ENCODE assay signal across 1 cellular context in genomic region chr16:47018223-47018891, GRCh38.
TF ChIP-seq lines count a peak whose summit lies in the region.

No MANE protein-coding gene starts in this region.

TF ChIP-seq in GM12878, 131 proteins besides CTCF, POLR2A, EP300 and RAD21 (continued from another document and continues in another):
- TF ChIP-seq CEBPZ (IDR thresholded peaks at IDR 0.05; ENCODE audit: low read depth, low read length) (no peak), CBX3 (IDR thresholded peaks at IDR 0.05; ENCODE audit: borderline replicate concordance, low read depth) (no peak), SREBF1 (IDR thresholded peaks at IDR 0.05; ENCODE audit: low read length) (no peak), SREBF2 (IDR thresholded peaks at IDR 0.05; ENCODE audit: low read length) (no peak), FOXM1 (IDR thresholded peaks at IDR 0.05; ENCODE audit: low read depth, low read length) (peak; percentile 72), HDGF (IDR thresholded peaks at IDR 0.05) (peak; percentile 85), E4F1 (IDR thresholded peaks at IDR 0.05; ENCODE audit: borderline replicate concordance, partially characterized antibody) (peak; percentile 74), NKRF (conservative IDR thresholded peaks at IDR 0.05) (peak; percentile 83), SUZ12 (IDR thresholded peaks at IDR 0.05; ENCODE audit: unreplicated experiment) (no peak), MTA3 (IDR thresholded peaks at IDR 0.05; ENCODE audit: borderline replicate concordance, low read length) (no peak), POU2F2 (IDR thresholded peaks at IDR 0.05; ENCODE audit: borderline replicate concordance, low read depth, low read length) (peak; percentile 30; the same call in 1 of the 3 replicates), ZBTB4 (CRISPR knock-in tag; IDR thresholded peaks at IDR 0.05) (no peak), IKZF1 (conservative IDR thresholded peaks at IDR 0.05) (peak; percentile 77), ZBTB11 (CRISPR knock-in tag; IDR thresholded peaks at IDR 0.05) (no peak), ZNF217 (IDR thresholded peaks at IDR 0.05) (peak; percentile 99), CBX5 (IDR thresholded peaks at IDR 0.05; ENCODE audit: low read depth) (peak; percentile 92), ZBTB40 (IDR thresholded peaks at IDR 0.05; ENCODE audit: borderline replicate concordance) (no peak), RB1 (IDR thresholded peaks at IDR 0.05; ENCODE audit: borderline replicate concordance) (no peak), CHD4 (IDR thresholded peaks at IDR 0.05) (peak; percentile 98), RELB (IDR thresholded peaks at IDR 0.05; ENCODE audit: low read depth) (peak; percentile 64), MLLT1 (IDR thresholded peaks at IDR 0.05) (peak; percentile 39; the same call in 1 of the 2 replicates), POLR2AphosphoS2 (IDR thresholded peaks at IDR 0.05; ENCODE audit: low read depth, low read length) (no peak), KDM1A (IDR thresholded peaks at IDR 0.05; ENCODE audit: borderline replicate concordance) (no peak), ZBED1 (IDR thresholded peaks at IDR 0.05; ENCODE audit: borderline replicate concordance) (peak; percentile 37; the same call in 1 of the 2 replicates), ZNF622 (IDR thresholded peaks at IDR 0.05) (no peak), MYB (IDR thresholded peaks at IDR 0.05; ENCODE audit: borderline replicate concordance, low read depth, low read length) (no peak), CREM (IDR thresholded peaks at IDR 0.05; ENCODE audit: low read depth) (peak; percentile 80), TARDBP (IDR thresholded peaks at IDR 0.05; ENCODE audit: borderline replicate concordance) (no peak), BCL11A (IDR thresholded peaks at IDR 0.05; ENCODE audit: low read depth, low read length) (peak; percentile 42), RFX5 (IDR thresholded peaks at IDR 0.05; ENCODE audit: low read depth, low read length) (peak; percentile 85), TCF3 (IDR thresholded peaks at IDR 0.05; ENCODE audit: borderline replicate concordance, insufficient read depth, low read depth, low read length) (peak; percentile 28; the same call in 1 of the 2 replicates), SMAD1 (IDR thresholded peaks at IDR 0.05; ENCODE audit: low read depth, partially characterized antibody) (no peak), SMAD5 (IDR thresholded peaks at IDR 0.05; ENCODE audit: low read depth) (no peak), NRF1 (conservative IDR thresholded peaks at IDR 0.05; ENCODE audit: low read depth, low read length) (0 out of 2 replicates have a peak, but pooled peaks have one; percentile 5)
